Comparison of ENCODE assay signal across 9 cellular contexts in the genomic region with DNA sequence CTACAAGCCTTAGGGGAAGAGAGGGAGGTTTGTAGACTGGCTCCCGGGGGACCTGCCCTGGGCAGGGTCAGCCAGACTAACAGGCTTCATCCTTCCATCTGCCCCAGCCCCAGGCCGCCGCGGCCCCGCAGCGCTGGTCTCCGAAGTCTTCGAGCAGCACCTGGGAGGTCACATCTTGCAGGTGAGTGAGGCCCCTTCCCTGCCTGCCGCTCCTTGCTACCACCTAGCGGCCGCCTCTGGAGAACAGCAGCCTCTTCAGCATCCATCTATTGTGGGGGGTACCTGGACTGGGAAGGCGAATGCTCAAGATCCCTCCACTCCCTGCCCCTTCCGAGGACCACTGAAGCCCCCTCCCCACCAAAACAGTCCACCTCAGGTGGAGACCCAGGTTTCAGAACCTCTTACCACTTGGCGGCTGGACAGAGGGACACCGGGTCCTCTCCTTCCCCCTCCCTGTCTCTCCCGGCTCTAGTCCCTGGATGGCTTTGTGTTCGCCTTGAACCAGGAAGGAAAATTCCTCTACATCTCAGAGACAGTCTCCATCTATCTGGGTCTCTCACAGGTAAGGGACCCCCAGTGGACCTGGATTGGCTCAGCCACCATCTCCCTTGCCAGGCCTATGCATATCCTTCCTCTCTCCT. TPM values are rescaled to one million over a fixed set of nuclear protein-coding genes. Genes with fewer than 3 reads are reported as not detected.
A peak's percentile ranks its signal among the peaks of the same experiment; 100 is the strongest.
DNase-seq lines count a peak whose midpoint lies in the region; ATAC-seq and TF ChIP-seq lines count a peak whose summit lies in the region.
"Had no signal": no experiment of that assay in that cellular context is flagged by ENCODE, and none has a peak within 500 bp of the region (broad histone marks: within the 10 kb centered on the region; RNA-seq: fewer than 3 reads in every experiment).

No MANE protein-coding gene starts in this region.

- TF ChIP-seq POLR2A in suprapubic skin (IDR thresholded peaks at IDR 0.05): no peak

- no peaks in the 10 kb centered on the region for H3K9me3 ChIP-seq in suprapubic skin

- H3K27me3 ChIP-seq in GM06990 (replicated peaks; ENCODE audit: control insufficient read depth, insufficient read depth, low read length): peaks cover 5% of the 10 kb centered on the region
- peaks cover 32% of the 10 kb centered on the region for H3K27me3 ChIP-seq in suprapubic skin

- peaks cover 28% of the 10 kb centered on the region for H3K27me3 Mint-ChIP-seq in activated CD4-positive, alpha-beta T cell treated with anti-CD3 and anti-CD28 coated beads, Interleukin-2, amount 10 ng/mL, durations not matched to agents 24 days and 14 days
- H3K27me3 Mint-ChIP-seq in natural killer cell treated with Interleukin-12 subunit alpha and Interleukin-12 subunit beta and Interleukin-15 and Interleukin-18, amount 100 ng/mL, for 72 hours: peaks cover 13 to 22% of the 10 kb centered on the region in 2 donors

- H3K36me3 ChIP-seq in GM06990 (ENCODE audit: control insufficient read depth, insufficient read depth, low read length) (no peaks in the 10 kb centered on the region), suprapubic skin (no peaks in the 10 kb centered on the region)

- no peak for TF ChIP-seq EP300 in suprapubic skin (IDR thresholded peaks at IDR 0.05)

- H3K9me3 Mint-ChIP-seq in activated CD4-positive, alpha-beta T cell treated with anti-CD3 and anti-CD28 coated beads, Interleukin-2, amount 10 ng/mL, durations not matched to agents 24 days and 14 days: no peaks in the 10 kb centered on the region
- no peaks in the 10 kb centered on the region for H3K9me3 Mint-ChIP-seq in natural killer cell treated with Interleukin-12 subunit alpha and Interleukin-12 subunit beta and Interleukin-15 and Interleukin-18, amount 100 ng/mL, for 72 hours

- peaks cover 19% of the 10 kb centered on the region for H3K4me1 ChIP-seq in suprapubic skin

- H3K27ac ChIP-seq in suprapubic skin: no peak overlapping the region

- TF ChIP-seq CTCF in GM06990 (IDR thresholded peaks at IDR 0.05; ENCODE audit: insufficient read depth, low read length, poor library complexity, severe bottlenecking) (peak; percentile 92), suprapubic skin (IDR thresholded peaks at IDR 0.05) (peak; percentile 30 to 84)

- H3K4me3 Mint-ChIP-seq in activated CD4-positive, alpha-beta T cell treated with anti-CD3 and anti-CD28 coated beads, Interleukin-2, amount 10 ng/mL, durations not matched to agents 24 days and 14 days: no peak overlapping the region
- no peak overlapping the region for H3K4me3 Mint-ChIP-seq in natural killer cell treated with Interleukin-12 subunit alpha and Interleukin-12 subunit beta and Interleukin-15 and Interleukin-18, amount 100 ng/mL, for 72 hours

- H3K27ac Mint-ChIP-seq in activated CD4-positive, alpha-beta T cell treated with anti-CD3 and anti-CD28 coated beads, Interleukin-2, amount 10 ng/mL, durations not matched to agents 24 days and 14 days: peak overlapping the region; percentile 11
- H3K27ac Mint-ChIP-seq in natural killer cell treated with Interleukin-12 subunit alpha and Interleukin-12 subunit beta and Interleukin-15 and Interleukin-18, amount 100 ng/mL, for 72 hours: no peak overlapping the region

- no peak for ATAC-seq in natural killer cell treated with Interleukin-12 subunit alpha and Interleukin-12 subunit beta and Interleukin-15 and Interleukin-18, amount 100 ng/mL, for 72 hours
- ATAC-seq in sciatic nerve: no peak

- H3K4me3 ChIP-seq in GM06990 (replicated peaks; ENCODE audit: low read depth, low read length) (no peak overlapping the region), suprapubic skin (no peak overlapping the region)

- 40% methylated on average over 5 of the region's 17 CpGs for WGBS in suprapubic skin

- DNase-seq in GM06990 (ENCODE audit: extremely low read depth, insufficient read length) (peak; percentile 51), NCI-H2029 (lab: John Stamatoyannopoulos, UW) (peak; percentile 61), ecto neural progenitor cell (ENCODE audit: low spot score) (peak; percentile 74), suprapubic skin (ENCODE audit: low spot score in 2 of 2) (no peak), sciatic nerve (ENCODE audit: low spot score) (no peak), posterior vena cava (ENCODE audit: low spot score) (no peak)
- DNase-seq in activated CD4-positive, alpha-beta T cell treated with anti-CD3 and anti-CD28 coated beads, Interleukin-2, amount 10 ng/mL, durations not matched to agents 24 days and 14 days: peak; percentile 88
- peak; percentile 76 for DNase-seq in natural killer cell treated with Interleukin-12 subunit alpha and Interleukin-12 subunit beta and Interleukin-15 and Interleukin-18, amount 100 ng/mL, for 72 hours (ENCODE audit: low spot score)

- H3K4me1 Mint-ChIP-seq in activated CD4-positive, alpha-beta T cell treated with anti-CD3 and anti-CD28 coated beads, Interleukin-2, amount 10 ng/mL, durations not matched to agents 24 days and 14 days: peaks cover 27% of the 10 kb centered on the region
- H3K4me1 Mint-ChIP-seq in natural killer cell treated with Interleukin-12 subunit alpha and Interleukin-12 subunit beta and Interleukin-15 and Interleukin-18, amount 100 ng/mL, for 72 hours (ENCODE audit: low read depth in 2 of 2): peaks cover 14 to 18% of the 10 kb centered on the region in 2 donors

- intact Hi-C loops in activated CD4-positive, alpha-beta T cell treated with anti-CD3 and anti-CD28 coated beads, Interleukin-2, amount 10 ng/mL, durations not matched to agents 24 days and 14 days (cut with micrococcal nuclease): loop anchor here (10.0 kb wide), 1 partner anchor 213 kb away; no protein-coding TSS in a partner anchor
- intact Hi-C loops in sciatic nerve (cut with DNase I) (loop anchor here (10.0 kb wide), 1 partner anchor 93 kb away; no protein-coding TSS in a partner anchor), posterior vena cava (cut with DNase I) (loop anchor here in 1 of 2 donors (10.0 kb wide), 1 partner anchor 93 kb away; no protein-coding TSS in a partner anchor)

- no peaks in the 10 kb centered on the region for H3K36me3 Mint-ChIP-seq in activated CD4-positive, alpha-beta T cell treated with anti-CD3 and anti-CD28 coated beads, Interleukin-2, amount 10 ng/mL, durations not matched to agents 24 days and 14 days (ENCODE audit: low read depth)
- H3K36me3 Mint-ChIP-seq in natural killer cell treated with Interleukin-12 subunit alpha and Interleukin-12 subunit beta and Interleukin-15 and Interleukin-18, amount 100 ng/mL, for 72 hours: no peaks in the 10 kb centered on the region

RNA-seq across cellular contexts. Expression of a gene that starts 12.7 kb away (rescaled TPM):
- 0.21 and 0.47 TPM in 2 replicates for total RNA-seq in activated CD4-positive, alpha-beta T cell treated with anti-CD3 and anti-CD28 coated beads, Interleukin-2, amount 10 ng/mL, durations not matched to agents 24 days and 14 days
- total RNA-seq in natural killer cell treated with Interleukin-12 subunit alpha and Interleukin-12 subunit beta and Interleukin-15 and Interleukin-18, amount 100 ng/mL, for 72 hours: not detected
- total RNA-seq in suprapubic skin (1 to 10 TPM; 4.7 to 6.8 (median 5.5) TPM), sciatic nerve (0.89 TPM), posterior vena cava (under 1 TPM; 0.38 to 0.74 TPM)
- total RNA-seq: T-helper 1 cell treated with Interleukin-12 subunit alpha and Interleukin-12 subunit beta and Interleukin-4 antibody, amounts not matched to agents 30 ng/mL and 1 ng/mL, for 36 hours had no signal

RNA-seq across cellular contexts. Expression of a gene that starts 16.1 kb away (rescaled TPM):
- total RNA-seq in activated CD4-positive, alpha-beta T cell treated with anti-CD3 and anti-CD28 coated beads, Interleukin-2, amount 10 ng/mL, durations not matched to agents 24 days and 14 days: 53.6 and 56.7 TPM in 2 replicates
- total RNA-seq in natural killer cell treated with Interleukin-12 subunit alpha and Interleukin-12 subunit beta and Interleukin-15 and Interleukin-18, amount 100 ng/mL, for 72 hours: 10 to 100 TPM; 35.0 to 62.7 TPM
- total RNA-seq in suprapubic skin (10 to 100 TPM; 13.9 to 45.9 (median 31.3) TPM), sciatic nerve (19.3 TPM), posterior vena cava (10 to 100 TPM; 23.8 to 25.2 TPM)

Comparison
In these comparisons a context has a peak if more than half of its experiments do, and no peak if none do; other contexts are left out.
1. DNase-seq: peak in GM06990 (single experiment), NCI-H2029 (single experiment), activated CD4-positive, alpha-beta T cell treated with anti-CD3 and anti-CD28 coated beads, Interleukin-2, amount 10 ng/mL, durations not matched to agents 24 days and 14 days (single experiment), ecto neural progenitor cell (single experiment) and natural killer cell treated with Interleukin-12 subunit alpha and Interleukin-12 subunit beta and Interleukin-15 and Interleukin-18, amount 100 ng/mL, for 72 hours (single experiment); none in suprapubic skin (0 of 2), sciatic nerve (single experiment) and posterior vena cava (single experiment).